Comparison of ENCODE assay signal across 2 cellular contexts in the genomic region with DNA sequence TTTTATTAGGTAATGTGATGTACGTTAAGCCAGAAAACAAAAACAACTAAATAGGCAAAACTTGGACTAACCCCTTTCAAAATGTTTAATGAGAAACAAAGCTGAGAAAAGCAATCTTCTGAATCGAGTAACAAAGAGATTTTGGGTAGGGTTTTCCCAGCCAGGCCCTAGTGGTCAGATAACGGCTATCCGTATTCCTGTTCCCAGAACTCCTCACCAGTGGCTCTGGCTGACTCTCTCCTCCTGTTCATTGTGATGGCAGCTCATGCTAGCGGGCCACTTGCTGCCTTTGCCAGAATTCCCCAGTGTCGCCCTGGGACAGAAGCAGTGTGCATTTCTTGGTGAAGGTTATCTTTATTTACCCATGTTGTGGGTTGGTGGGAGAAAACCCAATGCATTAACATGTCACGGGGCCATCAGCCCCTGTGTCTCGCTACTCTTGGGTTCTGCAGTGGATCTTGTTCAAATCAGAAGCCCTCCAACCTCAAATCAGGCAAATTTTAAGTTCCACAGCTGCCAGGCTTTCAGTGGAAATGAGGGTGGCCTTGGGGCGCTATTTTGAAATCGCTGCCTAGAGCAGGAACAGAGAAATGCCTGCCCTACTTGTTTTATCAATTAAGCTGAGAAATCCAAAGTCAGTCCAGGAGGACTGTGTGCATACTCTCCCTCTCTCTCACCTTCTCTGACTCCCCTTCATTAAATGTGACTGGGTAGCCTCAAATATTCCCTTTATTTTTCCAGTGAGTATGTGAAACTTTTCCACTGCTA.
TF ChIP-seq lines count a peak whose summit lies in the region.

No MANE protein-coding gene starts in this region.

TF ChIP-seq in SK-N-SH, 30 proteins besides CTCF, POLR2A, EP300 and RAD21 (continued from another document):
- TF ChIP-seq, protein P1, sequence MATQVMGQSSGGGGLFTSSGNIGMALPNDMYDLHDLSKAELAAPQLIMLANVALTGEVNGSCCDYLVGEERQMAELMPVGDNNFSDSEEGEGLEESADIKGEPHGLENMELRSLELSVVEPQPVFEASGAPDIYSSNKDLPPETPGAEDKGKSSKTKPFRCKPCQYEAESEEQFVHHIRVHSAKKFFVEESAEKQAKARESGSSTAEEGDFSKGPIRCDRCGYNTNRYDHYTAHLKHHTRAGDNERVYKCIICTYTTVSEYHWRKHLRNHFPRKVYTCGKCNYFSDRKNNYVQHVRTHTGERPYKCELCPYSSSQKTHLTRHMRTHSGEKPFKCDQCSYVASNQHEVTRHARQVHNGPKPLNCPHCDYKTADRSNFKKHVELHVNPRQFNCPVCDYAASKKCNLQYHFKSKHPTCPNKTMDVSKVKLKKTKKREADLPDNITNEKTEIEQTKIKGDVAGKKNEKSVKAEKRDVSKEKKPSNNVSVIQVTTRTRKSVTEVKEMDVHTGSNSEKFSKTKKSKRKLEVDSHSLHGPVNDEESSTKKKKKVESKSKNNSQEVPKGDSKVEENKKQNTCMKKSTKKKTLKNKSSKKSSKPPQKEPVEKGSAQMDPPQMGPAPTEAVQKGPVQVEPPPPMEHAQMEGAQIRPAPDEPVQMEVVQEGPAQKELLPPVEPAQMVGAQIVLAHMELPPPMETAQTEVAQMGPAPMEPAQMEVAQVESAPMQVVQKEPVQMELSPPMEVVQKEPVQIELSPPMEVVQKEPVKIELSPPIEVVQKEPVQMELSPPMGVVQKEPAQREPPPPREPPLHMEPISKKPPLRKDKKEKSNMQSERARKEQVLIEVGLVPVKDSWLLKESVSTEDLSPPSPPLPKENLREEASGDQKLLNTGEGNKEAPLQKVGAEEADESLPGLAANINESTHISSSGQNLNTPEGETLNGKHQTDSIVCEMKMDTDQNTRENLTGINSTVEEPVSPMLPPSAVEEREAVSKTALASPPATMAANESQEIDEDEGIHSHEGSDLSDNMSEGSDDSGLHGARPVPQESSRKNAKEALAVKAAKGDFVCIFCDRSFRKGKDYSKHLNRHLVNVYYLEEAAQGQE (IDR thresholded peaks at IDR 0.05; ENCODE audit: low read depth, low read length): no peak
- TF ChIP-seq NRF1 (IDR thresholded peaks at IDR 0.05; ENCODE audit: low read depth, low read length) (no peak), POLR2AphosphoS5 (IDR thresholded peaks at IDR 0.05; ENCODE audit: low read depth, low read length) (no peak), FOXM1 (IDR thresholded peaks at IDR 0.05; ENCODE audit: low read depth) (no peak), FOSL2 (IDR thresholded peaks at IDR 0.05; ENCODE audit: borderline replicate concordance, low read depth) (no peak), FOXJ3 (CRISPR knock-in tag; IDR thresholded peaks at IDR 0.05) (no peak), TCF12 (IDR thresholded peaks at IDR 0.05) (no peak), EZH2phosphoT487 (IDR thresholded peaks at IDR 0.05; ENCODE audit: borderline replicate concordance, low read depth) (no peak)
- TF ChIP-seq, protein P2, sequence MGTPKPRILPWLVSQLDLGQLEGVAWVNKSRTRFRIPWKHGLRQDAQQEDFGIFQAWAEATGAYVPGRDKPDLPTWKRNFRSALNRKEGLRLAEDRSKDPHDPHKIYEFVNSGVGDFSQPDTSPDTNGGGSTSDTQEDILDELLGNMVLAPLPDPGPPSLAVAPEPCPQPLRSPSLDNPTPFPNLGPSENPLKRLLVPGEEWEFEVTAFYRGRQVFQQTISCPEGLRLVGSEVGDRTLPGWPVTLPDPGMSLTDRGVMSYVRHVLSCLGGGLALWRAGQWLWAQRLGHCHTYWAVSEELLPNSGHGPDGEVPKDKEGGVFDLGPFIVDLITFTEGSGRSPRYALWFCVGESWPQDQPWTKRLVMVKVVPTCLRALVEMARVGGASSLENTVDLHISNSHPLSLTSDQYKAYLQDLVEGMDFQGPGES (IDR thresholded peaks at IDR 0.05; ENCODE audit: low read depth, low read length): no peak

TF ChIP-seq in SK-N-SH treated with all-trans-retinoic acid at 6 μM for 48 hours, 23 proteins besides CTCF, POLR2A, EP300 and RAD21 (continued from another document):
- TF ChIP-seq TSHZ2 (CRISPR knock-in tag; IDR thresholded peaks at IDR 0.05): no peak
- no peak for TF ChIP-seq ARNTL (CRISPR knock-in tag; IDR thresholded peaks at IDR 0.05; ENCODE audit: borderline replicate concordance, low read depth)
- no peak for TF ChIP-seq GLIS3 (CRISPR knock-in tag; IDR thresholded peaks at IDR 0.05)
- TF ChIP-seq, protein P3, sequence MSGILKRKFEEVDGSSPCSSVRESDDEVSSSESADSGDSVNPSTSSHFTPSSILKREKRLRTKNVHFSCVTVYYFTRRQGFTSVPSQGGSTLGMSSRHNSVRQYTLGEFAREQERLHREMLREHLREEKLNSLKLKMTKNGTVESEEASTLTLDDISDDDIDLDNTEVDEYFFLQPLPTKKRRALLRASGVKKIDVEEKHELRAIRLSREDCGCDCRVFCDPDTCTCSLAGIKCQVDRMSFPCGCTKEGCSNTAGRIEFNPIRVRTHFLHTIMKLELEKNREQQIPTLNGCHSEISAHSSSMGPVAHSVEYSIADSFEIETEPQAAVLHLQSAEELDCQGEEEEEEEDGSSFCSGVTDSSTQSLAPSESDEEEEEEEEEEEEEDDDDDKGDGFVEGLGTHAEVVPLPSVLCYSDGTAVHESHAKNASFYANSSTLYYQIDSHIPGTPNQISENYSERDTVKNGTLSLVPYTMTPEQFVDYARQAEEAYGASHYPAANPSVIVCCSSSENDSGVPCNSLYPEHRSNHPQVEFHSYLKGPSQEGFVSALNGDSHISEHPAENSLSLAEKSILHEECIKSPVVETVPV (CRISPR knock-in tag; IDR thresholded peaks at IDR 0.05): no peak
- no peak for TF ChIP-seq SNAI2 (CRISPR knock-in tag; IDR thresholded peaks at IDR 0.05)
- no peak for TF ChIP-seq ZC3H10 (CRISPR knock-in tag; IDR thresholded peaks at IDR 0.05)
- no peak for TF ChIP-seq ZNF565 (CRISPR knock-in tag; conservative IDR thresholded peaks at IDR 0.05; ENCODE audit: low read depth)
- no peak for TF ChIP-seq TOX (CRISPR knock-in tag; IDR thresholded peaks at IDR 0.05; ENCODE audit: borderline replicate concordance)
- no peak for TF ChIP-seq BACH2 (CRISPR knock-in tag; IDR thresholded peaks at IDR 0.05; ENCODE audit: borderline replicate concordance)
- TF ChIP-seq TCF4 (CRISPR knock-in tag; IDR thresholded peaks at IDR 0.05; ENCODE audit: borderline replicate concordance): no peak
- TF ChIP-seq PATZ1 (CRISPR knock-in tag; IDR thresholded peaks at IDR 0.05; ENCODE audit: borderline replicate concordance): no peak
- no peak for TF ChIP-seq RARB (CRISPR knock-in tag; IDR thresholded peaks at IDR 0.05)
